16 cellular contexts compared by ENCODE assay signal in the genomic region with DNA sequence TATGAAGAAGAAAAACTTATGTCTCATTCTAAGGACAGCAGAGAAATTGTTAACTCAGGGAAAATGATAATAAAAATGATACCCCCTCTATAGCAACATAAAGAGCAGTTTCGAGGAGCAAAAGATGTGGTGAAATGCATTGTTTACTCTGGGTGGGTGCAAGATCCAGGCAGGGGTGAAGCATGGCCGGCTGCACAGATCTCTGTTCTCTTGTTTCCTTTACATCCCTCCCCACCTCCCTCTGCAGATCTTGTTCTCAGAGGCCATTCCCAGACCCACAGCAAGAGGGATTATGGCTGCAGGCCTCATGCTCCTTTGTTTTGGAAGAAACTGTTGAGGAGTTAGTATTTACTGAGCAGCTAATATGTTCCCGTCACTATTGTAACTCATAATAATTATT. TPM values are rescaled to one million over a fixed set of nuclear protein-coding genes. Genes with fewer than 3 reads are reported as not detected.
DNase-seq lines count a peak whose midpoint lies in the region; ATAC-seq and TF ChIP-seq lines count a peak whose summit lies in the region.
"Had no signal": no experiment of that assay in that cellular context is flagged by ENCODE, and none has a peak within 500 bp of the region (broad histone marks: within the 10 kb centered on the region; RNA-seq: fewer than 3 reads in every experiment).

No MANE protein-coding gene starts in this region.

- peak overlapping the region; percentile 96 for H3K4me3 Mint-ChIP-seq in activated naive CD4-positive, alpha-beta T cell treated with anti-CD3 and anti-CD28 coated beads, Interleukin-2, amount 50 U/mL, for 24 hours
- peak overlapping the region; percentile 63 for H3K4me3 Mint-ChIP-seq in activated B cell treated with CpG ODN at 0.5 μM for 24 hours
- peak overlapping the region; percentile 82 to 97 for H3K4me3 Mint-ChIP-seq in stimulated activated naive CD8-positive, alpha-beta T cell treated with anti-CD3 and anti-CD28 coated beads, Interleukin-15, amount 100 ng/mL, for 72 hours

- H3K9me3 Mint-ChIP-seq in activated naive CD4-positive, alpha-beta T cell treated with anti-CD3 and anti-CD28 coated beads, Interleukin-2, amount 50 U/mL, for 24 hours: no peaks in the 10 kb centered on the region
- H3K9me3 Mint-ChIP-seq in activated naive CD4-positive, alpha-beta T cell treated with anti-CD3 and anti-CD28 coated beads, Interleukin-2, amount 50 U/mL, for 72 hours: no peaks in the 10 kb centered on the region
- no peaks in the 10 kb centered on the region for H3K9me3 Mint-ChIP-seq in activated B cell treated with CpG ODN at 0.5 μM for 24 hours
- no peaks in the 10 kb centered on the region for H3K9me3 Mint-ChIP-seq in stimulated activated naive CD8-positive, alpha-beta T cell treated with anti-CD3 and anti-CD28 coated beads, Interleukin-15, amount 100 ng/mL, for 72 hours

- no peak for DNase-seq in activated naive CD4-positive, alpha-beta T cell treated with anti-CD3 and anti-CD28 coated beads, Interleukin-2, amount 50 U/mL, for 72 hours (ENCODE audit: low spot score in 2 of 2)
- DNase-seq in activated B cell treated with CpG ODN at 0.5 μM for 24 hours: no peak
- no peak for DNase-seq in fibroblast of the aortic adventitia (ENCODE audit: low read depth)
- DNase-seq in stimulated activated naive CD8-positive, alpha-beta T cell treated with anti-CD3 and anti-CD28 coated beads, Interleukin-15, amount 100 ng/mL, for 72 hours: no peak
- DNase-seq: activated CD4-positive, alpha-beta T cell treated with anti-CD3 and anti-CD28 coated beads for 48 hours; cerebellar nuclear complex; islet precursor cell; Kasumi-1; NCI-H1694; NCI-H526; testis had no signal

- peaks cover 77% of the 10 kb centered on the region for H3K4me1 Mint-ChIP-seq in activated naive CD4-positive, alpha-beta T cell treated with anti-CD3 and anti-CD28 coated beads, Interleukin-2, amount 50 U/mL, for 24 hours
- H3K4me1 Mint-ChIP-seq in activated B cell treated with CpG ODN at 0.5 μM for 24 hours: peaks cover 72% of the 10 kb centered on the region
- H3K4me1 Mint-ChIP-seq in stimulated activated naive CD8-positive, alpha-beta T cell treated with anti-CD3 and anti-CD28 coated beads, Interleukin-15, amount 100 ng/mL, for 72 hours: peaks cover 62% of the 10 kb centered on the region

- CTCF ChIA-PET in activated B cell treated with CpG ODN at 0.5 μM for 24 hours (lab: Charles Lee): no interaction called here

- H3K4me3 ChIP-seq in fibroblast of the aortic adventitia (ENCODE audit: low read depth, low read length): no peak overlapping the region
- H3K4me3 ChIP-seq: prostate gland, testis had no signal

- ATAC-seq in activated naive CD4-positive, alpha-beta T cell treated with anti-CD3 and anti-CD28 coated beads, Interleukin-2, amount 50 U/mL, for 72 hours: no peak
- ATAC-seq in activated B cell treated with CpG ODN at 0.5 μM for 24 hours (ENCODE audit: low read depth) (no peak), GM18861 (IDR thresholded peaks at IDR 0.05; ENCODE audit: unreplicated experiment) (no peak), SK-N-SH treated with all-trans-retinoic acid at 6 μM for 48 hours (no peak), GM21526 (IDR thresholded peaks at IDR 0.05; ENCODE audit: low FRiP score, unreplicated experiment) (no peak)
- ATAC-seq in stimulated activated naive CD8-positive, alpha-beta T cell treated with anti-CD3 and anti-CD28 coated beads, Interleukin-15, amount 100 ng/mL, for 72 hours: no peak

- H3K27me3 Mint-ChIP-seq in activated naive CD4-positive, alpha-beta T cell treated with anti-CD3 and anti-CD28 coated beads, Interleukin-2, amount 50 U/mL, for 24 hours: no peaks in the 10 kb centered on the region
- H3K27me3 Mint-ChIP-seq in activated B cell treated with CpG ODN at 0.5 μM for 24 hours: no peaks in the 10 kb centered on the region
- no peaks in the 10 kb centered on the region for H3K27me3 Mint-ChIP-seq in stimulated activated naive CD8-positive, alpha-beta T cell treated with anti-CD3 and anti-CD28 coated beads, Interleukin-15, amount 100 ng/mL, for 72 hours

- peak overlapping the region; percentile 38 for H3K27ac Mint-ChIP-seq in activated naive CD4-positive, alpha-beta T cell treated with anti-CD3 and anti-CD28 coated beads, Interleukin-2, amount 50 U/mL, for 24 hours
- no peak overlapping the region for H3K27ac Mint-ChIP-seq in activated naive CD4-positive, alpha-beta T cell treated with anti-CD3 and anti-CD28 coated beads, Interleukin-2, amount 50 U/mL, for 72 hours
- H3K27ac Mint-ChIP-seq in activated B cell treated with CpG ODN at 0.5 μM for 24 hours: peak overlapping the region; percentile 50
- H3K27ac Mint-ChIP-seq in stimulated activated naive CD8-positive, alpha-beta T cell treated with anti-CD3 and anti-CD28 coated beads, Interleukin-15, amount 100 ng/mL, for 72 hours: no peak overlapping the region

- peaks cover 15% of the 10 kb centered on the region for H3K36me3 Mint-ChIP-seq in activated naive CD4-positive, alpha-beta T cell treated with anti-CD3 and anti-CD28 coated beads, Interleukin-2, amount 50 U/mL, for 24 hours
- peaks cover 22 to 26% of the 10 kb centered on the region in 2 donors for H3K36me3 Mint-ChIP-seq in activated naive CD4-positive, alpha-beta T cell treated with anti-CD3 and anti-CD28 coated beads, Interleukin-2, amount 50 U/mL, for 72 hours
- H3K36me3 Mint-ChIP-seq in activated B cell treated with CpG ODN at 0.5 μM for 24 hours (ENCODE audit: low read depth): peaks cover 43% of the 10 kb centered on the region

- intact Hi-C loops in activated B cell treated with CpG ODN at 0.5 μM for 24 hours (cut with micrococcal nuclease): loop anchor here (2.0 to 5.0 kb wide), 3 partner anchors 38 to 118 kb away; a partner anchor contains a TSS

- POLR2A ChIA-PET in activated B cell treated with CpG ODN at 0.5 μM for 24 hours (lab: Charles Lee): no interaction called here

- TF ChIP-seq CTCF in activated B cell treated with CpG ODN at 0.5 μM for 24 hours (IDR thresholded peaks at IDR 0.05): no peak
- TF ChIP-seq CTCF in fibroblast of the aortic adventitia (IDR thresholded peaks at IDR 0.05; ENCODE audit: insufficient read depth, low read length): peak; percentile 11

TF ChIP-seq in SK-N-SH treated with all-trans-retinoic acid at 6 μM for 48 hours, 23 proteins besides CTCF, POLR2A, EP300 and RAD21:
- TF ChIP-seq TOX (CRISPR knock-in tag; IDR thresholded peaks at IDR 0.05; ENCODE audit: borderline replicate concordance) (no peak), BACH2 (CRISPR knock-in tag; IDR thresholded peaks at IDR 0.05; ENCODE audit: borderline replicate concordance) (no peak), ZC3H10 (CRISPR knock-in tag; IDR thresholded peaks at IDR 0.05) (no peak)

RNA-seq across cellular contexts. Expression of a gene that starts 1.8 kb away (rescaled TPM):
- 10 to 100 TPM; 47.8 to 79.8 TPM for total RNA-seq in activated naive CD4-positive, alpha-beta T cell treated with anti-CD3 and anti-CD28 coated beads, Interleukin-2, amount 50 U/mL, for 72 hours
- total RNA-seq in activated B cell treated with CpG ODN at 0.5 μM for 24 hours: 55.4 and 61.7 TPM in 2 replicates
- 24.0 and 83.6 TPM in 2 replicates for total RNA-seq in fibroblast of the aortic adventitia (ENCODE audit: low replicate concordance)

RNA-seq across cellular contexts. Expression of a gene that starts 21.0 kb away (rescaled TPM):
- total RNA-seq in activated naive CD4-positive, alpha-beta T cell treated with anti-CD3 and anti-CD28 coated beads, Interleukin-2, amount 50 U/mL, for 72 hours: 10 to 100 TPM; 23.5 to 43.5 TPM
- total RNA-seq in activated B cell treated with CpG ODN at 0.5 μM for 24 hours (77.5 and 79.9 TPM in 2 replicates), fibroblast of the aortic adventitia (ENCODE audit: low replicate concordance) (7.5 and 10.2 TPM in 2 replicates)

RNA-seq across cellular contexts. Expression of a gene that starts 36.4 kb away (rescaled TPM):
- 10 to 100 TPM; 49.7 to 63.8 TPM for total RNA-seq in activated naive CD4-positive, alpha-beta T cell treated with anti-CD3 and anti-CD28 coated beads, Interleukin-2, amount 50 U/mL, for 72 hours
- total RNA-seq in activated B cell treated with CpG ODN at 0.5 μM for 24 hours (51.9 and 54.1 TPM in 2 replicates), fibroblast of the aortic adventitia (ENCODE audit: low replicate concordance) (17.7 and 20.5 TPM in 2 replicates)

RNA-seq across cellular contexts. Expression of a gene that starts 38.9 kb away (rescaled TPM):
- total RNA-seq in activated naive CD4-positive, alpha-beta T cell treated with anti-CD3 and anti-CD28 coated beads, Interleukin-2, amount 50 U/mL, for 72 hours: 100 to 1,000 TPM in 1 of 2 donors, 10 to 100 TPM in 1; 78.2 to 121 TPM
- total RNA-seq in activated B cell treated with CpG ODN at 0.5 μM for 24 hours (65.3 and 81.6 TPM in 2 replicates), fibroblast of the aortic adventitia (ENCODE audit: low replicate concordance) (19.2 and 26.3 TPM in 2 replicates)

RNA-seq across cellular contexts. Expression of a gene that starts 53.9 kb away (rescaled TPM):
- total RNA-seq in activated naive CD4-positive, alpha-beta T cell treated with anti-CD3 and anti-CD28 coated beads, Interleukin-2, amount 50 U/mL, for 72 hours: 10 to 100 TPM; 21.8 to 37.0 TPM
- 39.7 and 45.1 TPM in 2 replicates for total RNA-seq in activated B cell treated with CpG ODN at 0.5 μM for 24 hours
- total RNA-seq in fibroblast of the aortic adventitia (ENCODE audit: low replicate concordance): 11.7 and 17.9 TPM in 2 replicates

Comparison
In these comparisons a context has a peak if more than half of its experiments do, and no peak if none do; other contexts are left out.
1. H3K27ac Mint-ChIP-seq: peak in activated naive CD4-positive, alpha-beta T cell treated with anti-CD3 and anti-CD28 coated beads, Interleukin-2, amount 50 U/mL, for 24 hours (single experiment) and activated B cell treated with CpG ODN at 0.5 μM for 24 hours (single experiment); none in activated naive CD4-positive, alpha-beta T cell treated with anti-CD3 and anti-CD28 coated beads, Interleukin-2, amount 50 U/mL, for 72 hours (0 of 2) and stimulated activated naive CD8-positive, alpha-beta T cell treated with anti-CD3 and anti-CD28 coated beads, Interleukin-15, amount 100 ng/mL, for 72 hours (0 of 2).
2. Peak in every context shown above with its lines, with median percentiles within 50 percentile points of each other: H3K4me3 Mint-ChIP-seq.